ENCODE assay signal across 9 cellular contexts in genomic region chr1:234656981-234657651, GRCh38. TPM values are rescaled to one million over a fixed set of nuclear protein-coding genes. Genes with fewer than 3 reads are reported as not detected.
DNase-seq lines count a peak whose midpoint lies in the region; ATAC-seq and TF ChIP-seq lines count a peak whose summit lies in the region.
"Had no signal": no experiment of that assay in that cellular context is flagged by ENCODE, and none has a peak within 500 bp of the region (broad histone marks: within the 10 kb centered on the region; RNA-seq: fewer than 3 reads in every experiment).

No MANE protein-coding gene starts in this region.

- H3K9me3 ChIP-seq in thyroid gland, result no peaks in the 10 kb centered on the region
- H3K9me3 ChIP-seq in BE2C, result no peaks in the 10 kb centered on the region
- H3K9me3 ChIP-seq in ascending aorta, result no peaks in the 10 kb centered on the region

- peak in 2 of 3 experiments; percentile 0 to 14 for DNase-seq in NCI-H1417 (lab: John Stamatoyannopoulos, UW)
- no peak for DNase-seq in NCI-H1417 treated with DMSO at 0.1 percent for 48 hours (lab: John Stamatoyannopoulos, UW)
- DNase-seq in activated T-cell treated with anti-CD3 and anti-CD28 coated beads, Interleukin-2, amount 50 U/mL, for 24 hours, result no peak
- DNase-seq in inferior parietal cortex (ENCODE audit: extremely low spot score), result peak; percentile 6
- peak; percentile 34 to 50 for DNase-seq in thyroid gland
- DNase-seq in BE2C, result no peak
- DNase-seq in ascending aorta (ENCODE audit: low spot score in 2 of 2), result no peak

- H3K4me3 ChIP-seq in thyroid gland (replicated peaks in 1 of 3) (no peak overlapping the region), BE2C (ENCODE audit: low read depth, low read length) (no peak overlapping the region), ascending aorta (no peak overlapping the region)

- H3K27ac Mint-ChIP-seq in activated T-cell treated with anti-CD3 and anti-CD28 coated beads, Interleukin-2, amount 50 U/mL, for 24 hours, result peak overlapping the region; percentile 79

- H3K27ac ChIP-seq in thyroid gland (peak overlapping the region in 1 of 3 donors; percentile 57), ascending aorta (no peak overlapping the region)
- H3K27ac ChIP-seq: C4-2B had no signal

- H3K4me1 ChIP-seq in thyroid gland (peaks cover 4 to 17% of the 10 kb centered on the region in 2 donors), BE2C (peaks cover 10% of the 10 kb centered on the region), ascending aorta (peaks cover 0 to 4% of the 10 kb centered on the region in 2 donors)

- no peak for TF ChIP-seq CTCF in thyroid gland (IDR thresholded peaks at IDR 0.05)
- TF ChIP-seq CTCF in BE2C (IDR thresholded peaks at IDR 0.05; ENCODE audit: low read depth, low read length), result no peak
- no peak for TF ChIP-seq CTCF in ascending aorta (IDR thresholded peaks at IDR 0.05)

- WGBS in thyroid gland, 2 donors, result 75 to 79% methylated on average over 11 of the region's 11 CpGs

- ATAC-seq in HG03432 (IDR thresholded peaks at IDR 0.05; ENCODE audit: unreplicated experiment), result peak; percentile 69

- H3K36me3 ChIP-seq in thyroid gland (no peaks in the 10 kb centered on the region), BE2C (no peaks in the 10 kb centered on the region), ascending aorta (no peaks in the 10 kb centered on the region)

- peaks cover 15% of the 10 kb centered on the region for H3K4me1 Mint-ChIP-seq in activated T-cell treated with anti-CD3 and anti-CD28 coated beads, Interleukin-2, amount 50 U/mL, for 24 hours (ENCODE audit: low read depth)

- intact Hi-C loops in thyroid gland (cut with DNase I), result no loop called here
- intact Hi-C loops in ascending aorta (cut with DNase I), result loop anchor here (5.0 kb wide), 1 partner anchor 40 kb away; no protein-coding TSS in a partner anchor

- no peak for TF ChIP-seq POLR2A in thyroid gland (IDR thresholded peaks at IDR 0.05)

- no peaks in the 10 kb centered on the region for H3K27me3 Mint-ChIP-seq in activated T-cell treated with anti-CD3 and anti-CD28 coated beads, Interleukin-2, amount 50 U/mL, for 24 hours

- H3K27me3 ChIP-seq in thyroid gland, result no peaks in the 10 kb centered on the region
- no peaks in the 10 kb centered on the region for H3K27me3 ChIP-seq in BE2C
- H3K27me3 ChIP-seq in ascending aorta, result no peaks in the 10 kb centered on the region

- H3K9me3 Mint-ChIP-seq in activated T-cell treated with anti-CD3 and anti-CD28 coated beads, Interleukin-2, amount 50 U/mL, for 24 hours, result no peaks in the 10 kb centered on the region

- H3K4me3 Mint-ChIP-seq in activated T-cell treated with anti-CD3 and anti-CD28 coated beads, Interleukin-2, amount 50 U/mL, for 24 hours, result no peak overlapping the region

- H3K36me3 Mint-ChIP-seq in activated T-cell treated with anti-CD3 and anti-CD28 coated beads, Interleukin-2, amount 50 U/mL, for 24 hours (ENCODE audit: low read depth), result no peaks in the 10 kb centered on the region

RNA-seq across cellular contexts. Expression of gene IRF2BP2, which starts 47.1 kb away (rescaled TPM):
- total RNA-seq in thyroid gland (100 to 1,000 TPM; 106 to 125 (median 115) TPM), ascending aorta (80.0 TPM)
- polyA plus RNA-seq in BE2C (2012; ENCODE audit: insufficient read depth, insufficient read length, low read depth), result 199 TPM

Comparison
In these comparisons a context has a peak if more than half of its experiments do, and no peak if none do; other contexts are left out.
1. DNase-seq: peak in NCI-H1417 (2 of 3), inferior parietal cortex (single experiment) and thyroid gland (2 of 2); none in NCI-H1417 treated with DMSO at 0.1 percent for 48 hours (single experiment), activated T-cell treated with anti-CD3 and anti-CD28 coated beads, Interleukin-2, amount 50 U/mL, for 24 hours (single experiment), BE2C (single experiment) and ascending aorta (0 of 2).